ENCODE assay signal across 8 cellular contexts in genomic region chr17:66165537-66166123, GRCh38. TPM values are rescaled to one million over a fixed set of nuclear protein-coding genes. Genes with fewer than 3 reads are reported as not detected.
DNase-seq lines count a peak whose midpoint lies in the region; ATAC-seq and TF ChIP-seq lines count a peak whose summit lies in the region.

No MANE protein-coding gene starts in this region.

- H3K4me3 Mint-ChIP-seq in activated naive CD8-positive, alpha-beta T cell treated with anti-CD3 and anti-CD28 coated beads, Interleukin-2, amount 50 U/mL, for 24 hours: no peak overlapping the region
- H3K4me3 Mint-ChIP-seq in activated naive CD8-positive, alpha-beta T cell treated with anti-CD3 and anti-CD28 coated beads for 36 hours: no peak overlapping the region
- no peak overlapping the region for H3K4me3 Mint-ChIP-seq in progenitor cell of endocrine pancreas (ENCODE audit: low read depth)

- no peak for ATAC-seq in activated naive CD8-positive, alpha-beta T cell treated with anti-CD3 and anti-CD28 coated beads, Interleukin-2, amount 50 U/mL, for 24 hours
- no peak for ATAC-seq in HG02884 (IDR thresholded peaks at IDR 0.05; ENCODE audit: unreplicated experiment)

- peak; percentile 7 for DNase-seq in activated naive CD8-positive, alpha-beta T cell treated with anti-CD3 and anti-CD28 coated beads, Interleukin-2, amount 50 U/mL, for 24 hours
- DNase-seq in activated naive CD8-positive, alpha-beta T cell treated with anti-CD3 and anti-CD28 coated beads for 36 hours: no peak
- DNase-seq in LoVo (ENCODE audit: low spot score) (peak; percentile 59), SKM-1 treated with dmso at 0.1 percent for 144 hours (lab: John Stamatoyannopoulos, UW; ENCODE audit: unreplicated experiment) (peak; percentile 34), fibroblast of pulmonary artery (ENCODE audit: low read depth) (peak; percentile 82), progenitor cell of endocrine pancreas (ENCODE audit: low spot score, unreplicated experiment) (no peak), T-helper 9 cell (no peak)

- no peaks in the 10 kb centered on the region for H3K9me3 Mint-ChIP-seq in activated naive CD8-positive, alpha-beta T cell treated with anti-CD3 and anti-CD28 coated beads, Interleukin-2, amount 50 U/mL, for 24 hours
- no peaks in the 10 kb centered on the region for H3K9me3 Mint-ChIP-seq in activated naive CD8-positive, alpha-beta T cell treated with anti-CD3 and anti-CD28 coated beads for 36 hours
- H3K9me3 Mint-ChIP-seq in progenitor cell of endocrine pancreas (ENCODE audit: low read depth): peaks cover 3% of the 10 kb centered on the region

- H3K27ac Mint-ChIP-seq in activated naive CD8-positive, alpha-beta T cell treated with anti-CD3 and anti-CD28 coated beads, Interleukin-2, amount 50 U/mL, for 24 hours: no peak overlapping the region
- no peak overlapping the region for H3K27ac Mint-ChIP-seq in activated naive CD8-positive, alpha-beta T cell treated with anti-CD3 and anti-CD28 coated beads for 36 hours
- H3K27ac Mint-ChIP-seq in progenitor cell of endocrine pancreas: no peak overlapping the region

- H3K36me3 Mint-ChIP-seq in activated naive CD8-positive, alpha-beta T cell treated with anti-CD3 and anti-CD28 coated beads, Interleukin-2, amount 50 U/mL, for 24 hours (ENCODE audit: low read depth): no peaks in the 10 kb centered on the region
- H3K36me3 Mint-ChIP-seq in activated naive CD8-positive, alpha-beta T cell treated with anti-CD3 and anti-CD28 coated beads for 36 hours: no peaks in the 10 kb centered on the region
- H3K36me3 Mint-ChIP-seq in progenitor cell of endocrine pancreas (ENCODE audit: insufficient read depth): peaks cover 10% of the 10 kb centered on the region

- H3K27me3 Mint-ChIP-seq in activated naive CD8-positive, alpha-beta T cell treated with anti-CD3 and anti-CD28 coated beads, Interleukin-2, amount 50 U/mL, for 24 hours: no peaks in the 10 kb centered on the region
- H3K27me3 Mint-ChIP-seq in activated naive CD8-positive, alpha-beta T cell treated with anti-CD3 and anti-CD28 coated beads for 36 hours: no peaks in the 10 kb centered on the region
- H3K27me3 Mint-ChIP-seq in progenitor cell of endocrine pancreas: no peaks in the 10 kb centered on the region

- H3K4me1 Mint-ChIP-seq in activated naive CD8-positive, alpha-beta T cell treated with anti-CD3 and anti-CD28 coated beads, Interleukin-2, amount 50 U/mL, for 24 hours: peaks cover 4% of the 10 kb centered on the region
- peaks cover 4% of the 10 kb centered on the region for H3K4me1 Mint-ChIP-seq in activated naive CD8-positive, alpha-beta T cell treated with anti-CD3 and anti-CD28 coated beads for 36 hours
- H3K4me1 Mint-ChIP-seq in progenitor cell of endocrine pancreas (ENCODE audit: low read depth): no peaks in the 10 kb centered on the region

- no peak overlapping the region for H3K4me3 ChIP-seq in fibroblast of pulmonary artery (replicated peaks; ENCODE audit: low read depth, low read length)

- TF ChIP-seq CTCF in fibroblast of pulmonary artery (IDR thresholded peaks at IDR 0.05; ENCODE audit: low read length, missing control alignments) (peak; percentile 63), progenitor cell of endocrine pancreas (IDR thresholded peaks at IDR 0.05; ENCODE audit: unreplicated experiment) (peak; percentile 87)

RNA-seq across cellular contexts. Expression of gene CEP112, which starts 26.3 kb away (rescaled TPM):
- total RNA-seq in activated naive CD8-positive, alpha-beta T cell treated with anti-CD3 and anti-CD28 coated beads for 36 hours: 1 to 10 TPM in 1 of 2 experiments, under 1 TPM in 1; 0.54 to 1.3 TPM
- 24.3 and 24.5 TPM in 2 replicates for total RNA-seq in progenitor cell of endocrine pancreas

Comparison
In these comparisons a context has a peak if more than half of its experiments do, and no peak if none do; other contexts are left out.
1. DNase-seq: peak in activated naive CD8-positive, alpha-beta T cell treated with anti-CD3 and anti-CD28 coated beads, Interleukin-2, amount 50 U/mL, for 24 hours (single experiment), LoVo (single experiment), SKM-1 treated with dmso at 0.1 percent for 144 hours (single experiment) and fibroblast of pulmonary artery (single experiment); none in activated naive CD8-positive, alpha-beta T cell treated with anti-CD3 and anti-CD28 coated beads for 36 hours (single experiment), progenitor cell of endocrine pancreas (single experiment) and T-helper 9 cell (single experiment).
2. RNA of gene CEP112, which starts 26.3 kb away (total RNA-seq): 24.3 to 24.5 TPM in progenitor cell of endocrine pancreas; 0.54 to 1.3 TPM in activated naive CD8-positive, alpha-beta T cell treated with anti-CD3 and anti-CD28 coated beads for 36 hours; every median in the first group is over 10 times any median in the second.